Comparison of ENCODE assay signal across 7 cellular contexts in the genomic region with DNA sequence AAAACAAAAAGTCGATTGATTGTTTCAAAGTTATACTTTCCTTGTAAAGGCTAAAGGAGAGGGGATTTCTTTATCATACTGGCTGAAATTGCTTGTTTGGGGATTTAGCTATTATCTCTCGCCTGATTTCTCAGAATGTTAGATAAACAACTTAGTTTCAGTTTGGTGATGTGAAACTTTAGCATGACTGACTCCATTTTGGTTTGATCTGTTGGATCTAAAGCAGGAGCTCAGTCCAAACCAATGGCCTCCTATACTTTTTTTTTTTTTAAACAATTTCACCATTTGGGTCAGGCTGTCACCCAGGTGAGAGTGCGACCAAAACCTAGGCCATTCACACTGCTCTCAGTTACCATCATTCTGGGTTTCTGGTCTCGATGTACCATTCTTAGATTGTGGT. TPM values are rescaled to one million over a fixed set of nuclear protein-coding genes. Genes with fewer than 3 reads are reported as not detected.
"Had no signal": no experiment of that assay in that cellular context is flagged by ENCODE, and none has a peak within 500 bp of the region (broad histone marks: within the 10 kb centered on the region; RNA-seq: fewer than 3 reads in every experiment).

No MANE protein-coding gene starts in this region.

- ATAC-seq: HepG2 had no signal

- DNase-seq: IMR-90, KBM-7, KG1 had no signal

- FAIRE-seq: HepG2, HTR-8/SVneo had no signal

- H3K27ac ChIP-seq: HL-60, KMS-11 had no signal

- H3K9ac ChIP-seq: KMS-11 had no signal

- H3K4me2 ChIP-seq: KMS-11 had no signal

RNA-seq across cellular contexts. Expression of a gene that starts 45.4 kb away (rescaled TPM):
- total RNA-seq: IMR-90 had no signal
- polyA plus RNA-seq: IMR-90 had no signal
